1 cellular context compared by ENCODE assay signal in genomic region chr1:145906954-145907755, GRCh38.
TF ChIP-seq lines count a peak whose summit lies in the region.

No MANE protein-coding gene starts in this region.

TF ChIP-seq in endothelial cell of umbilical vein, 7 proteins besides CTCF, POLR2A, EP300 and RAD21:
- TF ChIP-seq GATA2 (IDR thresholded peaks at IDR 0.05; ENCODE audit: insufficient read depth, insufficient read length, low read depth, low read length) (no peak), FOS (IDR thresholded peaks at IDR 0.05; ENCODE audit: borderline replicate concordance, insufficient read depth, low read length) (no peak), JUN (IDR thresholded peaks at IDR 0.05; ENCODE audit: borderline replicate concordance, insufficient read depth, insufficient read length, low read depth) (no peak), MAX (IDR thresholded peaks at IDR 0.05; ENCODE audit: insufficient read depth, insufficient read length) (no peak), EZH2 (IDR thresholded peaks at IDR 0.05; ENCODE audit: borderline replicate concordance, low read depth, low read length, severe bottlenecking) (no peak), POLR2AphosphoS5 (IDR thresholded peaks at IDR 0.05; ENCODE audit: insufficient read depth, low read depth, low read length) (no peak), MYC (IDR thresholded peaks at IDR 0.05; ENCODE audit: low read depth, low read length) (no peak)
TF ChIP-seq in endothelial cell of umbilical vein: peak in this region for 0.
